ENCODE assay signal across 8 cellular contexts in genomic region chr11:134050541-134051383, GRCh38. TPM values are rescaled to one million over a fixed set of nuclear protein-coding genes. Genes with fewer than 3 reads are reported as not detected.
A peak's percentile ranks its signal among the peaks of the same experiment; 100 is the strongest.
DNase-seq lines count a peak whose midpoint lies in the region; ATAC-seq and TF ChIP-seq lines count a peak whose summit lies in the region.

No MANE protein-coding gene starts in this region.

- no peaks in the 10 kb centered on the region for H3K36me3 ChIP-seq in ACC112 (ENCODE audit: insufficient read depth, low read length)
- H3K36me3 ChIP-seq in left lung = no peaks in the 10 kb centered on the region

- ATAC-seq in GM18511 (IDR thresholded peaks at IDR 0.05; ENCODE audit: unreplicated experiment) (peak; percentile 94), HG03039 (IDR thresholded peaks at IDR 0.05; ENCODE audit: unreplicated experiment) (peak; percentile 81), left lung (peak; percentile 97)

- TF ChIP-seq CTCF in left lung (IDR thresholded peaks at IDR 0.05) = peak; percentile 83 to 85

- H3K4me1 ChIP-seq in ACC112 (ENCODE audit: control insufficient read depth, insufficient read depth, low read length, unreplicated experiment) = peaks cover 8% of the 10 kb centered on the region
- no peaks in the 10 kb centered on the region for H3K4me1 ChIP-seq in left lung

- H3K4me3 ChIP-seq in ACC112 (ENCODE audit: low read depth, low read length) (peak overlapping the region; percentile 63), left lung (peak overlapping the region in 1 of 2 donors; percentile 25)

- H3K27ac ChIP-seq in ACC112 (ENCODE audit: low read depth, low read length) (no peak overlapping the region), left lung (peak overlapping the region; percentile 52 to 64)

- H2AFZ ChIP-seq in ACC112 (ENCODE audit: low read length, unreplicated experiment) = no peak overlapping the region

- DNase-seq in NCI-H2171 treated with DMSO at 0.1 percent for 48 hours (lab: John Stamatoyannopoulos, UW) = peak; percentile 41
- peak; percentile 43 for DNase-seq in activated CD4-positive, CD25-positive, alpha-beta regulatory T cell treated with anti-CD3 and anti-CD28 coated beads, Interleukin-2, amount 50 U/mL, for 16 hours (ENCODE audit: low read depth, low spot score)
- DNase-seq in cerebellar cortex (ENCODE audit: low spot score) = peak; percentile 65
- DNase-seq in left lung = peak; percentile 64 to 91
- peak; percentile 62 to 71 for DNase-seq in stimulated activated CD4-positive, alpha-beta T cell treated with anti-CD3 and anti-CD28 coated beads, Interleukin-4, amount 100 ng/mL, for 4 hours

- no peaks in the 10 kb centered on the region for H3K9me3 ChIP-seq in left lung

- intact Hi-C loops in left lung (cut with DNase I) = loop anchor here in 1 of 2 donors (5.0 kb wide), 1 partner anchor 87 kb away; no protein-coding TSS in a partner anchor

- no peaks in the 10 kb centered on the region for H3K79me2 ChIP-seq in ACC112 (ENCODE audit: control insufficient read depth, insufficient read depth, low read length, unreplicated experiment)

- H3K27me3 ChIP-seq in ACC112 (ENCODE audit: insufficient read depth, low read length) (peaks cover 6% of the 10 kb centered on the region; the same call in 1 of the 2 replicates), left lung (peaks cover 0 to 45% of the 10 kb centered on the region in 2 donors)

RNA-seq across cellular contexts. Expression of gene JAM3, which starts 18.1 kb away (rescaled TPM):
- total RNA-seq in left lung = 10 to 100 TPM; 29.4 to 31.2 TPM
